Comparison of ENCODE assay signal across 9 cellular contexts in genomic region chr10:3091346-3091787, GRCh38. TPM values are rescaled to one million over a fixed set of nuclear protein-coding genes. Genes with fewer than 3 reads are reported as not detected.
A peak's percentile ranks its signal among the peaks of the same experiment; 100 is the strongest.
DNase-seq lines count a peak whose midpoint lies in the region; ATAC-seq and TF ChIP-seq lines count a peak whose summit lies in the region.
"Had no signal": no experiment of that assay in that cellular context is flagged by ENCODE, and none has a peak within 500 bp of the region (broad histone marks: within the 10 kb centered on the region; RNA-seq: fewer than 3 reads in every experiment).

No MANE protein-coding gene starts in this region.

- no peak for TF ChIP-seq EP300 in gastroesophageal sphincter (IDR thresholded peaks at IDR 0.05)

- H3K9me3 Mint-ChIP-seq in activated naive CD4-positive, alpha-beta T cell treated with anti-CD3 and anti-CD28 coated beads for 36 hours: no peaks in the 10 kb centered on the region
- H3K9me3 Mint-ChIP-seq in activated T-helper 17 cell treated with anti-CD3 and anti-CD28 coated beads, Interleukin-2, amount 50 U/mL, for 72 hours: no peaks in the 10 kb centered on the region

- H3K27me3 Mint-ChIP-seq in activated naive CD4-positive, alpha-beta T cell treated with anti-CD3 and anti-CD28 coated beads for 36 hours (ENCODE audit: low read depth): no peaks in the 10 kb centered on the region
- H3K27me3 Mint-ChIP-seq in activated T-helper 17 cell treated with anti-CD3 and anti-CD28 coated beads, Interleukin-2, amount 50 U/mL, for 72 hours: no peaks in the 10 kb centered on the region

- 41 to 64% methylated on average over 8 to 10 of the region's 12 CpGs for WGBS in gastroesophageal sphincter (ENCODE audit: low coverage in 1 of 2), 2 donors

- H3K4me1 ChIP-seq in gastroesophageal sphincter (peaks cover 13 to 46% (median 27%) of the 10 kb centered on the region in 3 donors), tibial artery (peaks cover 3 to 54% (median 29%) of the 10 kb centered on the region in 4 donors), gastrocnemius medialis (peaks cover 0 to 25% of the 10 kb centered on the region in 2 donors)

- intact Hi-C loops in activated naive CD4-positive, alpha-beta T cell treated with anti-CD3 and anti-CD28 coated beads for 36 hours (cut with micrococcal nuclease): no loop called here
- intact Hi-C loops in tibial artery (cut with DNase I; ENCODE audit: low total_unique reads): no loop called here
- intact Hi-C loops in gastrocnemius medialis (cut with DNase I; ENCODE audit: low total_unique reads): no loop called here

- peak overlapping the region; percentile 62 for H3K27ac Mint-ChIP-seq in activated naive CD4-positive, alpha-beta T cell treated with anti-CD3 and anti-CD28 coated beads for 36 hours
- H3K27ac Mint-ChIP-seq in activated T-helper 17 cell treated with anti-CD3 and anti-CD28 coated beads, Interleukin-2, amount 50 U/mL, for 72 hours: peak overlapping the region; percentile 82

- CTCF ChIA-PET in activated naive CD4-positive, alpha-beta T cell treated with anti-CD3 and anti-CD28 coated beads for 36 hours (lab: Charles Lee): interaction anchor here (0.8 kb wide), 1 partner anchor 16 kb away, joined by 3 read pairs; no protein-coding TSS in a partner anchor

- H3K4me1 Mint-ChIP-seq in activated naive CD4-positive, alpha-beta T cell treated with anti-CD3 and anti-CD28 coated beads for 36 hours (ENCODE audit: low read depth): peaks cover 66% of the 10 kb centered on the region
- peaks cover 60% of the 10 kb centered on the region for H3K4me1 Mint-ChIP-seq in activated T-helper 17 cell treated with anti-CD3 and anti-CD28 coated beads, Interleukin-2, amount 50 U/mL, for 72 hours

- TF ChIP-seq POLR2A in gastroesophageal sphincter (IDR thresholded peaks at IDR 0.05): no peak
- no peak for TF ChIP-seq POLR2A in gastrocnemius medialis (IDR thresholded peaks at IDR 0.05)

- no peaks in the 10 kb centered on the region for H3K36me3 ChIP-seq in gastroesophageal sphincter
- no peaks in the 10 kb centered on the region for H3K36me3 ChIP-seq in tibial artery
- no peaks in the 10 kb centered on the region for H3K36me3 ChIP-seq in gastrocnemius medialis

- no peak overlapping the region for H3K4me3 ChIP-seq in gastroesophageal sphincter
- H3K4me3 ChIP-seq in tibial artery: no peak overlapping the region
- no peak overlapping the region for H3K4me3 ChIP-seq in gastrocnemius medialis
- H3K4me3 ChIP-seq: skin epidermis had no signal

- TF ChIP-seq CTCF in gastroesophageal sphincter (IDR thresholded peaks at IDR 0.05): no peak
- TF ChIP-seq CTCF in tibial artery (IDR thresholded peaks at IDR 0.05): no peak
- TF ChIP-seq CTCF in gastrocnemius medialis (IDR thresholded peaks at IDR 0.05 in 4 of 5, conservative IDR thresholded peaks at IDR 0.05 in 1 of 5): no peak

- DNase-seq in activated naive CD4-positive, alpha-beta T cell treated with anti-CD3 and anti-CD28 coated beads for 36 hours: peak; percentile 60
- DNase-seq in activated naive CD4-positive, alpha-beta T cell (lab: John Stamatoyannopoulos, UW): no peak
- peak in 1 of 2 donors; percentile 79 for DNase-seq in tibial artery
- no peak for DNase-seq in gastrocnemius medialis
- no peak for DNase-seq in GDM1 (lab: John Stamatoyannopoulos, UW)

- H3K27ac ChIP-seq in gastroesophageal sphincter (peak overlapping the region; percentile 70 to 88 (median 72)), tibial artery (peak overlapping the region; percentile 62 to 69), gastrocnemius medialis (no peak overlapping the region)

- H3K4me3 Mint-ChIP-seq in activated naive CD4-positive, alpha-beta T cell treated with anti-CD3 and anti-CD28 coated beads for 36 hours: no peak overlapping the region
- H3K4me3 Mint-ChIP-seq in activated T-helper 17 cell treated with anti-CD3 and anti-CD28 coated beads, Interleukin-2, amount 50 U/mL, for 72 hours: peak overlapping the region; percentile 75

- H3K27me3 ChIP-seq in gastroesophageal sphincter: no peaks in the 10 kb centered on the region
- H3K27me3 ChIP-seq in tibial artery: no peaks in the 10 kb centered on the region
- no peaks in the 10 kb centered on the region for H3K27me3 ChIP-seq in gastrocnemius medialis

- in situ Hi-C loops in gastrocnemius medialis (cut with MboI; ENCODE audit: low sequenced_read_pairs in 4 of 4): no loop called here

- ATAC-seq in activated T-helper 17 cell treated with anti-CD3 and anti-CD28 coated beads, Interleukin-2, amount 50 U/mL, for 72 hours (replicated peaks): peak; percentile 58
- no peak for ATAC-seq in gastroesophageal sphincter
- no peak for ATAC-seq in gastrocnemius medialis
- no peak for ATAC-seq in GM21619 (IDR thresholded peaks at IDR 0.05; ENCODE audit: unreplicated experiment)

- H3K36me3 Mint-ChIP-seq in activated naive CD4-positive, alpha-beta T cell treated with anti-CD3 and anti-CD28 coated beads for 36 hours (ENCODE audit: low read depth): peaks cover 58% of the 10 kb centered on the region
- H3K36me3 Mint-ChIP-seq in activated T-helper 17 cell treated with anti-CD3 and anti-CD28 coated beads, Interleukin-2, amount 50 U/mL, for 72 hours (ENCODE audit: low read depth): peaks cover 95% of the 10 kb centered on the region

- no peaks in the 10 kb centered on the region for H3K9me3 ChIP-seq in gastroesophageal sphincter
- no peaks in the 10 kb centered on the region for H3K9me3 ChIP-seq in tibial artery
- no peaks in the 10 kb centered on the region for H3K9me3 ChIP-seq in gastrocnemius medialis

RNA-seq across cellular contexts. Expression of gene PFKP, which starts 24.0 kb away (rescaled TPM):
- total RNA-seq in activated naive CD4-positive, alpha-beta T cell treated with anti-CD3 and anti-CD28 coated beads for 36 hours: 10 to 100 TPM; 96.2 to 99.7 TPM
- 100 to 1,000 TPM; 349 TPM for total RNA-seq in activated T-helper 17 cell treated with anti-CD3 and anti-CD28 coated beads, Interleukin-2, amount 50 U/mL, for 72 hours
- total RNA-seq in gastroesophageal sphincter (100 to 1,000 TPM in 3 of 4 donors, 10 to 100 TPM in 1; 64.3 to 261 (median 107) TPM), gastrocnemius medialis (100 to 1,000 TPM in 1 of 4 donors, 10 to 100 TPM in 3; 21.3 to 171 (median 38.9) TPM)

Comparison
In these comparisons a context has a peak if more than half of its experiments do, and no peak if none do; other contexts are left out.
1. H3K27ac ChIP-seq: peak in gastroesophageal sphincter (4 of 4) and tibial artery (2 of 2); none in gastrocnemius medialis (0 of 4).